Comparison of ENCODE assay signal across 8 cellular contexts in the genomic region with DNA sequence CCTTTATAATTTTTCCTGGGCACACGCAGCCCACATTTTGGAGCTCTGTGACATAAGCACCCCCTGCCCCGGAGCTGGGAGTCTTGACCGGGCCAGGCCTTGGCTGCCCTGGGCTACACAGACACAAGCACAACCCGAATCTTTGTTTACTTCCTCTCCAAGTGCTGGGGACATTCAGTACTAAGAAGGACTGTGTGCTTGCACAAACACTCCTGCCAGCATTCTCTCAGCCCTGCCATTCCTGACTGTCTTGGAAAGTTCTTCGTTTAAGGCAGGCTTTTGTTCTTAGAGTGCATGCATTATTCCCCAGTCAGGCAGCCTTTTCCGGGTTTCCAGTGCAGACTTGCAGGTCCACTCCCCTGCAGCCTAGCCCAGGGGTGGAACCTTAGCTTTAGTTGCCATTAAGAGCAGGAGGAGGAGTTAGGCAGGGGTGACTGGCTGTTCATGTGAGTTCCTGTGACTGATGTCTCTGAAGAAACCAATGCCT. TPM values are rescaled to one million over a fixed set of nuclear protein-coding genes. Genes with fewer than 3 reads are reported as not detected.
A peak's percentile ranks its signal among the peaks of the same experiment; 100 is the strongest.
DNase-seq lines count a peak whose midpoint lies in the region; ATAC-seq and TF ChIP-seq lines count a peak whose summit lies in the region.

No MANE protein-coding gene starts in this region.

- H3K27me3 ChIP-seq in endodermal cell (ENCODE audit: control insufficient read depth, insufficient read depth, low read length, poor library complexity, severe bottlenecking), result no peaks in the 10 kb centered on the region

- H3K9ac ChIP-seq in endodermal cell (ENCODE audit: extremely low read depth, low read length, poor library complexity, severe bottlenecking), result peak overlapping the region; percentile 48

- no peak for ATAC-seq in GM18909 (IDR thresholded peaks at IDR 0.05; ENCODE audit: poor library complexity, unreplicated experiment)

- peak overlapping the region; percentile 1 for H3K4me3 Mint-ChIP-seq in endodermal cell

- peaks cover 38% of the 10 kb centered on the region for H3K4me1 Mint-ChIP-seq in endodermal cell

- WGBS in endodermal cell (ENCODE audit: insufficient coverage in 1 of 2, insufficient read length in 1 of 2), 2 experiments, result 20 to 48% methylated on average over 1 to 6 of the region's 6 CpGs

- peaks cover 5% of the 10 kb centered on the region for H3K36me3 ChIP-seq in endodermal cell (ENCODE audit: control insufficient read depth, insufficient read depth, low read length)

- H3K27ac Mint-ChIP-seq in endodermal cell, result peak overlapping the region; percentile 67

- H3K4me1 ChIP-seq in endodermal cell (ENCODE audit: control insufficient read depth, insufficient read depth, low read length), result peaks cover 18% of the 10 kb centered on the region

- H3K9me3 Mint-ChIP-seq in endodermal cell, result no peaks in the 10 kb centered on the region

- H3K36me3 Mint-ChIP-seq in endodermal cell (ENCODE audit: low read depth), result peaks cover 1% of the 10 kb centered on the region

- H3K27me3 Mint-ChIP-seq in endodermal cell (ENCODE audit: insufficient read depth), result no peaks in the 10 kb centered on the region

- H3K27ac ChIP-seq in endodermal cell (ENCODE audit: low read depth, low read length), result peak overlapping the region; percentile 76
- H3K27ac ChIP-seq in temporal lobe (ENCODE audit: low read depth, low read length), result peak overlapping the region; percentile 91

- H3K9me3 ChIP-seq in endodermal cell (ENCODE audit: control insufficient read depth, low read length), result no peaks in the 10 kb centered on the region

- DNase-seq in NCI-H510A treated with DMSO at 0.1 percent for 48 hours (lab: John Stamatoyannopoulos, UW) (peak; percentile 3), NCI-H510A (lab: John Stamatoyannopoulos, UW) (no peak), OCI-M1 (lab: John Stamatoyannopoulos, UW) (peak; percentile 69), endodermal cell (peak; percentile 88), lung microvascular endothelial cell (ENCODE audit: low read depth in 2 of 2) (peak; percentile 32 to 87), 8988T (no peak)

- peak overlapping the region; percentile 36 for H3K4me3 ChIP-seq in endodermal cell (ENCODE audit: low read length)

- TF ChIP-seq CTCF in endodermal cell (conservative IDR thresholded peaks at IDR 0.05), result no peak

RNA-seq across cellular contexts. Expression of a gene that starts 28.6 kb away (rescaled TPM):
- total RNA-seq in endodermal cell, result 10 to 100 TPM; 16.4 to 20.3 TPM
- polyA plus RNA-seq in endodermal cell (2013, experiment 1 of 2), result 15.0 TPM
- 14.8 TPM for polyA plus RNA-seq in endodermal cell (2013, experiment 2 of 2)
- total RNA-seq in lung microvascular endothelial cell, result 10.2 and 13.9 TPM in 2 replicates
- total RNA-seq in temporal lobe, result 42.8 TPM

Comparison
In these comparisons a context has a peak if more than half of its experiments do, and no peak if none do; other contexts are left out.
1. DNase-seq: peak in NCI-H510A treated with DMSO at 0.1 percent for 48 hours (single experiment), OCI-M1 (single experiment), endodermal cell (single experiment) and lung microvascular endothelial cell (2 of 2); none in NCI-H510A (single experiment) and 8988T (single experiment).